10 cellular contexts compared by ENCODE assay signal in genomic region chr3:50516048-50516871, GRCh38. TPM values are rescaled to one million over a fixed set of nuclear protein-coding genes. Genes with fewer than 3 reads are reported as not detected.
A peak's percentile ranks its signal among the peaks of the same experiment; 100 is the strongest.
DNase-seq lines count a peak whose midpoint lies in the region; TF ChIP-seq lines count a peak whose summit lies in the region.
"Had no signal": no experiment of that assay in that cellular context is flagged by ENCODE, and none has a peak within 500 bp of the region (broad histone marks: within the 10 kb centered on the region; RNA-seq: fewer than 3 reads in every experiment).

No MANE protein-coding gene starts in this region.

- no peaks in the 10 kb centered on the region for H3K9me3 Mint-ChIP-seq in CD14-positive monocyte

- H3K27me3 ChIP-seq in ascending aorta (no peaks in the 10 kb centered on the region), layer of hippocampus (ENCODE audit: control insufficient read depth, insufficient read depth, low read length) (peaks cover 2% of the 10 kb centered on the region), stomach smooth muscle (ENCODE audit: control insufficient read depth in 1 of 2, insufficient read depth in 2 of 2, low read length in 2 of 2) (peaks cover 0 to 9% of the 10 kb centered on the region in 2 donors)

- H3K36me3 ChIP-seq in ascending aorta (no peaks in the 10 kb centered on the region), stomach smooth muscle (ENCODE audit: control insufficient read depth in 2 of 2, insufficient read depth in 2 of 2, low read length in 2 of 2) (no peaks in the 10 kb centered on the region)

- H3K4me1 Mint-ChIP-seq in CD14-positive monocyte, result peaks cover 23% of the 10 kb centered on the region

- no peaks in the 10 kb centered on the region for H3K9me3 ChIP-seq in ascending aorta
- H3K9me3 ChIP-seq in stomach smooth muscle (ENCODE audit: control insufficient read depth in 2 of 2, low read length in 2 of 2), result no peaks in the 10 kb centered on the region

- peaks cover 7 to 10% (median 8%) of the 10 kb centered on the region in 3 donors for H3K27me3 Mint-ChIP-seq in CD14-positive monocyte (ENCODE audit: low read depth in 3 of 3)

- peak overlapping the region; percentile 18 to 21 for H3K9ac ChIP-seq in stomach smooth muscle (ENCODE audit: low read length in 2 of 2)

- peak overlapping the region in 1 of 7 donors; percentile 8 for H3K27ac Mint-ChIP-seq in CD14-positive monocyte

- H3K4me3 ChIP-seq in ascending aorta, result peak overlapping the region; percentile 28 to 49
- peak overlapping the region in 1 of 2 donors; percentile 22 for H3K4me3 ChIP-seq in stomach smooth muscle (ENCODE audit: low read length in 2 of 2)

- H3K27ac ChIP-seq in ascending aorta (peak overlapping the region; percentile 36 to 46), layer of hippocampus (ENCODE audit: low read depth, low read length) (peak overlapping the region; percentile 6), stomach smooth muscle (ENCODE audit: low read length) (peak overlapping the region; percentile 11)

- H3K4me3 Mint-ChIP-seq in CD14-positive monocyte, result peak overlapping the region in 1 of 2 donors; percentile 75

- H3K4me1 ChIP-seq in ascending aorta (peaks cover 0 to 8% of the 10 kb centered on the region in 2 donors), stomach smooth muscle (ENCODE audit: control insufficient read depth, insufficient read depth, low read length) (peaks cover 14% of the 10 kb centered on the region)

- DNase-seq in NAMALWA (ENCODE audit: low spot score) (peak; percentile 54), ascending aorta (ENCODE audit: low spot score in 2 of 2) (no peak), nucleus accumbens (lab: John Stamatoyannopoulos, UW) (no peak), GM13976 (ENCODE audit: low spot score) (no peak), T1000 (lab: John Stamatoyannopoulos, UW) (no peak), CD14-positive monocyte (ENCODE audit: low spot score) (no peak)
- DNase-seq: activated T-cell treated with anti-CD3 and anti-CD28 coated beads, Interleukin-2, amount 50 U/mL, for 48 hours had no signal

- TF ChIP-seq CTCF in ascending aorta (IDR thresholded peaks at IDR 0.05), result no peak
- no peak for TF ChIP-seq CTCF in GM13976 (IDR thresholded peaks at IDR 0.05; ENCODE audit: borderline replicate concordance, control extremely low read depth, extremely low read depth, insufficient read depth, missing control alignments)
- no peak for TF ChIP-seq CTCF in CD14-positive monocyte (IDR thresholded peaks at IDR 0.05)

- in situ Hi-C loops in GM13976 (cut with MboI; ENCODE audit: low sequenced_read_pairs, unreplicated experiment), result no loop called here

- intact Hi-C loops in ascending aorta (cut with DNase I) (loop anchor here (10.0 kb wide), 1 partner anchor 99 kb away; the partner anchor contains the start of genes CISH and MAPKAPK3), CD14-positive monocyte (cut with micrococcal nuclease) (no loop called here)

- no peaks in the 10 kb centered on the region for H3K36me3 Mint-ChIP-seq in CD14-positive monocyte

RNA-seq across cellular contexts. Expression of gene CACNA2D2, which starts 12.8 kb away (rescaled TPM):
- 0.85 TPM for total RNA-seq in ascending aorta
- polyA plus RNA-seq in CD14-positive monocyte, result under 1 TPM in 1 of 2 donors, not detected in 1; 0.09 TPM
- total RNA-seq: fibroblast of lung had no signal

RNA-seq across cellular contexts. Expression of gene C3orf18, which starts 51.3 kb away (rescaled TPM):
- total RNA-seq in ascending aorta, result 29.5 TPM
- under 1 TPM; 0.18 to 0.76 TPM for polyA plus RNA-seq in CD14-positive monocyte

RNA-seq across cellular contexts. Expression of gene HEMK1, which starts 53.1 kb away (rescaled TPM):
- 13.1 TPM for total RNA-seq in ascending aorta
- 10 to 100 TPM; 12.1 to 14.0 TPM for polyA plus RNA-seq in CD14-positive monocyte
